12 cellular contexts compared by ENCODE assay signal in the genomic region with DNA sequence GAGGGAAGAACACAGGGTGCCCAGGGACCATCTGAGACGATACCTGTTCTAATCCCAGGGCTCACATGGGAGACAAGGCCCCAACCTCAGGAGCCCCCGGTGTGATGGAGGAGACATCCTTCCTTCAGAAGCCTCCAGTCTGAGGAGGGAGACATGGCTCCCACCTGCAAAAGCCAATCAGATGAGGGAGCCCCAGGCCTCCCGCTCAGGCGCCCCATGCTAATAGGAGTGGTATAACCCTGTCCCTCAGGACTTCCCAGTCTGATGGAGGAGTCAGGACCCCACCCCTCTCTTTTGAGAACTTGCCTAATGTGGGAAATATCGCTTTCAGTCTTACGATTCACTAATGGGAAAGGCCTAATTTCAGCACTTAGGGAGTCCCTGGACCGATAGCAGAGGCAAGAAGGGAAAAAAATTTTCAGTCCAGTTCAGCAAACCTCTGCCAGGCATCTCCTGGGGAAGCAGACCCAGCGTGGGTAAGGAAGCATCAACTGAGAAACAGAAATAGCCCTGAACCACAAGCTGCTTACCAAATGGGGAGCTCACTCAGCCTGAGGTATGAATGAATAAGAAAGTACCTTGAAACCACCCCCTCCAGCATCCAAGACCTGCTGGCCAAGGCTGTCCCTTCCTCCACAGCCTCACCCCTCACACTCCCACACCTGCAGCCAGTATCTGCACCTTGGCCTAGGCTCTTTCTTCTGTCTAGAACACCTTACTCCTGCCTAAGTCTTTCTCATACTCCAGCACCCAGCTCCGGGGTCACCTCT. TPM values are rescaled to one million over a fixed set of nuclear protein-coding genes. Genes with fewer than 3 reads are reported as not detected.
DNase-seq lines count a peak whose midpoint lies in the region; ATAC-seq and TF ChIP-seq lines count a peak whose summit lies in the region.
"Had no signal": no experiment of that assay in that cellular context is flagged by ENCODE, and none has a peak within 500 bp of the region (broad histone marks: within the 10 kb centered on the region; RNA-seq: fewer than 3 reads in every experiment).

No MANE protein-coding gene starts in this region.

- H3K36me3 Mint-ChIP-seq in activated naive CD4-positive, alpha-beta T cell treated with anti-CD3 and anti-CD28 coated beads, Interleukin-2, amount 50 U/mL, for 24 hours = no peaks in the 10 kb centered on the region
- H3K36me3 Mint-ChIP-seq in activated B cell treated with CpG ODN at 0.5 μM for 24 hours (ENCODE audit: low read depth) (no peaks in the 10 kb centered on the region), memory B cell (no peaks in the 10 kb centered on the region)

- H2AFZ ChIP-seq in OCI-LY7 (ENCODE audit: low read length) = no peak overlapping the region

- no peaks in the 10 kb centered on the region for H3K9me3 ChIP-seq in upper lobe of left lung
- no peaks in the 10 kb centered on the region for H3K9me3 ChIP-seq in OCI-LY7 (ENCODE audit: low read length)
- H3K9me3 ChIP-seq: BE2C had no signal

- no peak for TF ChIP-seq POLR2A in upper lobe of left lung (IDR thresholded peaks at IDR 0.05)

- H3K79me2 ChIP-seq in OCI-LY7 (ENCODE audit: insufficient read depth, low read depth, low read length) = no peaks in the 10 kb centered on the region

- H3K9me2 ChIP-seq in OCI-LY7 (ENCODE audit: insufficient read depth, low read length) = no peaks in the 10 kb centered on the region

- H3K27ac Mint-ChIP-seq in activated naive CD4-positive, alpha-beta T cell treated with anti-CD3 and anti-CD28 coated beads, Interleukin-2, amount 50 U/mL, for 24 hours = peak overlapping the region; percentile 68
- H3K27ac Mint-ChIP-seq in activated B cell treated with CpG ODN at 0.5 μM for 24 hours (peak overlapping the region; percentile 43), memory B cell (peak overlapping the region; percentile 14)

- no peak for DNase-seq in activated naive CD4-positive, alpha-beta T cell (lab: John Stamatoyannopoulos, UW)
- DNase-seq in activated B cell treated with CpG ODN at 0.5 μM for 24 hours (no peak), memory B cell (ENCODE audit: low spot score in 2 of 2) (no peak), upper lobe of left lung (no peak), OCI-LY7 (ENCODE audit: low spot score) (no peak), islet precursor cell (no peak)
- DNase-seq in effector CD8-positive, alpha-beta T cell (lab: John Stamatoyannopoulos, UW) = no peak
- DNase-seq: activated CD8-positive, alpha-beta memory T cell treated with anti-CD3 and anti-CD28 coated beads for 24 hours; BE2C; central memory CD4-positive, alpha-beta T cell; NCI-H187 had no signal

- CTCF ChIA-PET in activated B cell treated with CpG ODN at 0.5 μM for 24 hours (lab: Charles Lee) = no interaction called here
- CTCF ChIA-PET in OCI-LY7 (lab: Charles Lee; ENCODE audit: unreplicated experiment) = no interaction called here

- H3K4me1 ChIP-seq in upper lobe of left lung = peaks cover 90 to 100% (median 100%) of the 10 kb centered on the region in 4 donors
- peaks cover 4% of the 10 kb centered on the region for H3K4me1 ChIP-seq in OCI-LY7 (ENCODE audit: insufficient read depth, low read length, poor library complexity, severe bottlenecking)

- H3K4me3 Mint-ChIP-seq in activated naive CD4-positive, alpha-beta T cell treated with anti-CD3 and anti-CD28 coated beads, Interleukin-2, amount 50 U/mL, for 24 hours = no peak overlapping the region
- H3K4me3 Mint-ChIP-seq in activated B cell treated with CpG ODN at 0.5 μM for 24 hours (no peak overlapping the region), memory B cell (no peak overlapping the region)

- no peak for TF ChIP-seq CTCF in activated B cell treated with CpG ODN at 0.5 μM for 24 hours (IDR thresholded peaks at IDR 0.05)
- no peak for TF ChIP-seq CTCF in upper lobe of left lung (IDR thresholded peaks at IDR 0.05)
- no peak for TF ChIP-seq CTCF in OCI-LY7 (conservative IDR thresholded peaks at IDR 0.05; ENCODE audit: low read length)

- 62 to 71% methylated on average over 8 to 9 of the region's 9 CpGs for WGBS in upper lobe of left lung, 2 donors

- H3K27me3 ChIP-seq in upper lobe of left lung = no peaks in the 10 kb centered on the region
- H3K27me3 ChIP-seq: BE2C had no signal

- TF ChIP-seq EP300 in upper lobe of left lung (IDR thresholded peaks at IDR 0.05) = no peak

- ATAC-seq in activated B cell treated with CpG ODN at 0.5 μM for 24 hours (ENCODE audit: low read depth) (no peak), memory B cell (ENCODE audit: low read depth) (no peak), upper lobe of left lung (ENCODE audit: low FRiP score in 2 of 2) (no peak)

- H3K36me3 ChIP-seq in upper lobe of left lung (peaks cover 0 to 5% (median 0%) of the 10 kb centered on the region in 4 donors), OCI-LY7 (ENCODE audit: insufficient read depth, low read length) (no peaks in the 10 kb centered on the region)

- peak overlapping the region; percentile 95 to 97 (median 96) for H3K27ac ChIP-seq in upper lobe of left lung
- H3K27ac ChIP-seq in OCI-LY7 (ENCODE audit: low read depth, low read length, poor library complexity, severe bottlenecking) = no peak overlapping the region

- H4K20me1 ChIP-seq in OCI-LY7 (ENCODE audit: insufficient read depth, low read length) = no peaks in the 10 kb centered on the region

- no peak overlapping the region for H3K4me2 ChIP-seq in OCI-LY7 (ENCODE audit: low read length)

- BruUV-seq in OCI-LY7 (replicated peaks; lab: Mats Ljungman, UMichigan) = no TSS peak

- no peaks in the 10 kb centered on the region for H3K27me3 Mint-ChIP-seq in activated naive CD4-positive, alpha-beta T cell treated with anti-CD3 and anti-CD28 coated beads, Interleukin-2, amount 50 U/mL, for 24 hours
- H3K27me3 Mint-ChIP-seq in activated B cell treated with CpG ODN at 0.5 μM for 24 hours (no peaks in the 10 kb centered on the region), memory B cell (no peaks in the 10 kb centered on the region)

- H3K9me3 Mint-ChIP-seq in activated naive CD4-positive, alpha-beta T cell treated with anti-CD3 and anti-CD28 coated beads, Interleukin-2, amount 50 U/mL, for 24 hours = no peaks in the 10 kb centered on the region
- H3K9me3 Mint-ChIP-seq in activated B cell treated with CpG ODN at 0.5 μM for 24 hours (no peaks in the 10 kb centered on the region), memory B cell (no peaks in the 10 kb centered on the region)

- POLR2A ChIA-PET in activated B cell treated with CpG ODN at 0.5 μM for 24 hours (lab: Charles Lee) = no interaction called here
- POLR2A ChIA-PET in OCI-LY7 (lab: Charles Lee) = no interaction called here

- H3K4me1 Mint-ChIP-seq in activated naive CD4-positive, alpha-beta T cell treated with anti-CD3 and anti-CD28 coated beads, Interleukin-2, amount 50 U/mL, for 24 hours = peaks cover 100% of the 10 kb centered on the region
- peaks cover 24% of the 10 kb centered on the region for H3K4me1 Mint-ChIP-seq in activated B cell treated with CpG ODN at 0.5 μM for 24 hours
- peaks cover 28% of the 10 kb centered on the region for H3K4me1 Mint-ChIP-seq in memory B cell

- intact Hi-C loops in activated B cell treated with CpG ODN at 0.5 μM for 24 hours (cut with micrococcal nuclease) = no loop called here
- intact Hi-C loops in OCI-LY7 (cut with micrococcal nuclease; ENCODE audit: unreplicated experiment) = no loop called here

- H3K4me3 ChIP-seq in upper lobe of left lung (peak overlapping the region in 1 of 4 donors; percentile 20), OCI-LY7 (ENCODE audit: low read depth, low read length, poor library complexity, severe bottlenecking) (no peak overlapping the region)

RNA-seq across cellular contexts. Expression of gene ARRB1, which starts 5.8 kb away (rescaled TPM):
- total RNA-seq in activated B cell treated with CpG ODN at 0.5 μM for 24 hours = 0.24 and 0.62 TPM in 2 replicates
- 100 to 1,000 TPM; 119 to 235 (median 170) TPM for total RNA-seq in upper lobe of left lung
- not detected in 2 replicates for total RNA-seq in OCI-LY7 (2014; rRNA removed; shearing (Covaris generic))
- not detected in 2 replicates for total RNA-seq in OCI-LY7 (2022)

RNA-seq across cellular contexts. Expression of gene RPS3, which starts 53.7 kb away (rescaled TPM):
- total RNA-seq in activated B cell treated with CpG ODN at 0.5 μM for 24 hours (4,635 and 5,236 TPM in 2 replicates), upper lobe of left lung (1,000 to 10,000 TPM in 4 of 6 donors, 100 to 1,000 TPM in 2; 474 to 2,141 (median 1,268) TPM), OCI-LY7 (2022) (4,392 and 4,414 TPM in 2 replicates)
- total RNA-seq in OCI-LY7 (2014; rRNA removed; shearing (Covaris generic)) = 3,268 and 3,417 TPM in 2 replicates

Comparison
In these comparisons a context has a peak if more than half of its experiments do, and no peak if none do; other contexts are left out.
1. H3K27ac Mint-ChIP-seq: peak in every context shown above with its lines; median percentile 68 in activated naive CD4-positive, alpha-beta T cell treated with anti-CD3 and anti-CD28 coated beads, Interleukin-2, amount 50 U/mL, for 24 hours; 43 in activated B cell treated with CpG ODN at 0.5 μM for 24 hours; 14 in memory B cell.
2. RNA of gene ARRB1, which starts 5.8 kb away (total RNA-seq): 119 to 235 TPM in upper lobe of left lung; 0.24 to 0.62 TPM in activated B cell treated with CpG ODN at 0.5 μM for 24 hours and not detected in OCI-LY7; every median in the first group is over 10 times any median in the second.